ENCODE assay signal across 15 cellular contexts in genomic region chr16:2856061-2856670, GRCh38. TPM values are rescaled to one million over a fixed set of nuclear protein-coding genes. Genes with fewer than 3 reads are reported as not detected.
DNase-seq lines count a peak whose midpoint lies in the region; ATAC-seq, FAIRE-seq and TF ChIP-seq lines count a peak whose summit lies in the region.
"Had no signal": no experiment of that assay in that cellular context is flagged by ENCODE, and none has a peak within 500 bp of the region (broad histone marks: within the 10 kb centered on the region; RNA-seq: fewer than 3 reads in every experiment).

No MANE protein-coding gene starts in this region.

- H3K27ac Mint-ChIP-seq in GM23338, result no peak overlapping the region
- H3K27ac Mint-ChIP-seq in activated CD8-positive, alpha-beta T cell treated with anti-CD3 and anti-CD28 coated beads, Interleukin-2, amount 10 ng/mL, durations not matched to agents 7 days and 5 days, result peak overlapping the region; percentile 37
- H3K27ac Mint-ChIP-seq: brain; stimulated activated effector memory CD8-positive, alpha-beta T cell treated with anti-CD3 and anti-CD28 coated beads, Interleukin-12 subunit alpha, Interleukin-12 subunit beta, amount 100 ng/mL, for 72 hours had no signal

- H3K4me3 Mint-ChIP-seq in GM23338, result no peak overlapping the region
- H3K4me3 Mint-ChIP-seq in activated CD8-positive, alpha-beta T cell treated with anti-CD3 and anti-CD28 coated beads, Interleukin-2, amount 10 ng/mL, durations not matched to agents 7 days and 5 days, result no peak overlapping the region
- H3K4me3 Mint-ChIP-seq: brain; stimulated activated effector memory CD8-positive, alpha-beta T cell treated with anti-CD3 and anti-CD28 coated beads, Interleukin-12 subunit alpha, Interleukin-12 subunit beta, amount 100 ng/mL, for 72 hours had no signal

- peaks cover 19% of the 10 kb centered on the region for H3K27me3 Mint-ChIP-seq in GM23338 (ENCODE audit: insufficient read depth, low read depth, poor library complexity)
- peaks cover 3% of the 10 kb centered on the region for H3K27me3 Mint-ChIP-seq in activated CD8-positive, alpha-beta T cell treated with anti-CD3 and anti-CD28 coated beads, Interleukin-2, amount 10 ng/mL, durations not matched to agents 7 days and 5 days (ENCODE audit: low read depth)

- no peak overlapping the region for H3K4me2 ChIP-seq in GM23338

- no peaks in the 10 kb centered on the region for H3K79me2 ChIP-seq in GM23338 (replicated peaks; ENCODE audit: insufficient read depth)

- no peaks in the 10 kb centered on the region for H3F3A ChIP-seq in GM23338 (replicated peaks; ENCODE audit: low read depth)

- CTCF ChIA-PET in activated CD8-positive, alpha-beta T cell treated with anti-CD3 and anti-CD28 coated beads, Interleukin-2, amount 10 ng/mL, durations not matched to agents 7 days and 5 days (lab: Charles Lee), result interaction anchor here (0.7 to 1.4 kb wide), 2 partner anchors 12 to 18 kb away, joined by 3 to 10 read pairs; no protein-coding TSS in a partner anchor

- TF ChIP-seq CTCF in GM23338 (conservative IDR thresholded peaks at IDR 0.05; ENCODE audit: low read depth in 2 of 2) (no peak), pancreas (IDR thresholded peaks at IDR 0.05) (no peak)

- H4K20me1 ChIP-seq in GM23338 (replicated peaks; ENCODE audit: insufficient read depth), result no peaks in the 10 kb centered on the region

- H3K27ac ChIP-seq in GM23338 (ENCODE audit: low read depth) (no peak overlapping the region), pancreas (no peak overlapping the region)
- H3K27ac ChIP-seq: sigmoid colon had no signal

- no peaks in the 10 kb centered on the region for H3K9me2 ChIP-seq in GM23338 (ENCODE audit: insufficient read depth)

- peaks cover 3% of the 10 kb centered on the region for H3K4me1 Mint-ChIP-seq in GM23338
- H3K4me1 Mint-ChIP-seq in activated CD8-positive, alpha-beta T cell treated with anti-CD3 and anti-CD28 coated beads, Interleukin-2, amount 10 ng/mL, durations not matched to agents 7 days and 5 days (ENCODE audit: low read depth), result peaks cover 9% of the 10 kb centered on the region

- 84 to 87% methylated on average over 14 of the region's 14 CpGs for WGBS in pancreas, 2 donors

- POLR2A ChIA-PET in activated CD8-positive, alpha-beta T cell treated with anti-CD3 and anti-CD28 coated beads, Interleukin-2, amount 10 ng/mL, durations not matched to agents 7 days and 5 days (lab: Charles Lee), result no interaction called here

- H2AFZ ChIP-seq in GM23338, result no peak overlapping the region

- H3K36me3 ChIP-seq in GM23338 (ENCODE audit: insufficient read depth) (no peaks in the 10 kb centered on the region), pancreas (no peaks in the 10 kb centered on the region)
- H3K36me3 ChIP-seq: sigmoid colon had no signal

- H3K4me1 ChIP-seq in GM23338 (ENCODE audit: insufficient read depth), result peaks cover 3% of the 10 kb centered on the region; the same call in 1 of the 2 replicates
- H3K4me1 ChIP-seq in pancreas, result peaks cover 0 to 3% (median 0%) of the 10 kb centered on the region in 3 donors

- peaks cover 21% of the 10 kb centered on the region for H3K9me3 Mint-ChIP-seq in GM23338
- H3K9me3 Mint-ChIP-seq in activated CD8-positive, alpha-beta T cell treated with anti-CD3 and anti-CD28 coated beads, Interleukin-2, amount 10 ng/mL, durations not matched to agents 7 days and 5 days (ENCODE audit: insufficient read depth), result peaks cover 9% of the 10 kb centered on the region

- no peaks in the 10 kb centered on the region for H3K9me3 ChIP-seq in pancreas

- H3K27me3 ChIP-seq in GM23338 (ENCODE audit: insufficient read depth) (peaks cover 16% of the 10 kb centered on the region), pancreas (no peaks in the 10 kb centered on the region)

- DNase-seq in activated CD4-positive, CD25-positive, alpha-beta regulatory T cell treated with anti-CD3 and anti-CD28 coated beads, Interleukin-2, amount 50 U/mL, for 72 hours, result peak; percentile 57
- no peak for DNase-seq in activated CD4-positive, CD25-positive, alpha-beta regulatory T cell (lab: John Stamatoyannopoulos, UW)
- DNase-seq in GM23338 (ENCODE audit: low spot score) (peak; percentile 68), pancreas (peak; percentile 36 to 73 (median 69))
- no peak for DNase-seq in activated CD8-positive, alpha-beta T cell treated with anti-CD3 and anti-CD28 coated beads, Interleukin-2, amount 10 ng/mL, durations not matched to agents 7 days and 5 days
- DNase-seq: NCI-H526 treated with DMSO at 0.1 percent for 48 hours, sigmoid colon had no signal

- intact Hi-C loops in pancreas (cut with DNase I), result no loop called here

- peaks cover 11% of the 10 kb centered on the region for H3K36me3 Mint-ChIP-seq in GM23338 (ENCODE audit: low read depth)
- peaks cover 4% of the 10 kb centered on the region for H3K36me3 Mint-ChIP-seq in activated CD8-positive, alpha-beta T cell treated with anti-CD3 and anti-CD28 coated beads, Interleukin-2, amount 10 ng/mL, durations not matched to agents 7 days and 5 days (ENCODE audit: low read depth)
- H3K36me3 Mint-ChIP-seq: brain; stimulated activated effector memory CD8-positive, alpha-beta T cell treated with anti-CD3 and anti-CD28 coated beads, Interleukin-12 subunit alpha, Interleukin-12 subunit beta, amount 100 ng/mL, for 72 hours had no signal

- H3K4me3 ChIP-seq in GM23338 (no peak overlapping the region), pancreas (no peak overlapping the region)
- H3K4me3 ChIP-seq: sigmoid colon had no signal

- ATAC-seq in GM23338, result peak; percentile 11
- ATAC-seq in activated CD8-positive, alpha-beta T cell treated with anti-CD3 and anti-CD28 coated beads, Interleukin-2, amount 10 ng/mL, durations not matched to agents 7 days and 5 days, result no peak
- ATAC-seq in pancreas, result peak in 3 of 4 donors; percentile 7 to 14 (median 9)
- no peak for ATAC-seq in HG03571 (IDR thresholded peaks at IDR 0.05; ENCODE audit: unreplicated experiment)
- ATAC-seq in HG03469 (IDR thresholded peaks at IDR 0.05; ENCODE audit: unreplicated experiment), result no peak
- no peak for ATAC-seq in GM21825 (IDR thresholded peaks at IDR 0.05; ENCODE audit: unreplicated experiment)
- ATAC-seq: activated CD4-positive, CD25-positive, alpha-beta regulatory T cell treated with anti-CD3 and anti-CD28 coated beads, Interleukin-2, amount 50 U/mL, for 24 hours; stimulated activated effector memory CD8-positive, alpha-beta T cell treated with anti-CD3 and anti-CD28 coated beads, Interleukin-12 subunit alpha, Interleukin-12 subunit beta, amount 100 ng/mL, for 72 hours had no signal

- no peak for FAIRE-seq in pancreas (lab: Jason Lieb, UNC)

TF ChIP-seq in GM23338, 12 proteins besides CTCF, POLR2A, EP300 and RAD21:
- no peak for TF ChIP-seq CREB1 (CRISPR knock-in tag; IDR thresholded peaks at IDR 0.05; ENCODE audit: low read depth)
- TF ChIP-seq EZH2phosphoT487 (IDR thresholded peaks at IDR 0.05; ENCODE audit: unreplicated experiment), result no peak

RNA-seq across cellular contexts. Expression of gene PRSS22, which starts 1.8 kb away (rescaled TPM):
- total RNA-seq in GM23338 (2014; rRNA removed; shearing (Covaris generic)), result 2.0 and 4.6 TPM in 2 replicates
- 1.3 and 2.1 TPM in 2 replicates for polyA plus RNA-seq in GM23338 (2016; fragmentation: Nextera tagmentation; extraction: Ambion mirVana)
- not detected for total RNA-seq in activated CD8-positive, alpha-beta T cell treated with anti-CD3 and anti-CD28 coated beads, Interleukin-2, amount 10 ng/mL, durations not matched to agents 7 days and 5 days
- total RNA-seq in pancreas, result 10 to 100 TPM in 3 of 6 donors, 1 to 10 TPM in 3; 8.4 to 28.5 (median 13.1) TPM
- 10 to 100 TPM; 48.7 to 59.5 TPM for polyA plus RNA-seq in pancreas
- total RNA-seq: H4, sigmoid colon had no signal
- polyA plus RNA-seq: BJ had no signal

RNA-seq across cellular contexts. Expression of gene ZG16B, which starts 26.1 kb away (rescaled TPM):
- not detected in 2 replicates for total RNA-seq in GM23338 (2014; rRNA removed; shearing (Covaris generic))
- polyA plus RNA-seq in GM23338 (2016; fragmentation: Nextera tagmentation; extraction: Ambion mirVana) (not detected in 2 replicates), pancreas (1 to 10 TPM in 1 of 2 donors, under 1 TPM in 1; 0.65 to 1.7 TPM)
- total RNA-seq in activated CD8-positive, alpha-beta T cell treated with anti-CD3 and anti-CD28 coated beads, Interleukin-2, amount 10 ng/mL, durations not matched to agents 7 days and 5 days, result 1 to 10 TPM; 2.9 to 3.7 TPM
- 1 to 10 TPM in 1 of 6 donors, under 1 TPM in 5; 0.43 to 1.5 (median 0.80) TPM for total RNA-seq in pancreas
- total RNA-seq: sigmoid colon had no signal

RNA-seq across cellular contexts. Expression of gene FLYWCH2, which starts 26.8 kb away (rescaled TPM):
- total RNA-seq in GM23338 (2014; rRNA removed; shearing (Covaris generic)), result 45.0 and 48.7 TPM in 2 replicates
- polyA plus RNA-seq in GM23338 (2016; fragmentation: Nextera tagmentation; extraction: Ambion mirVana) (30.9 and 38.6 TPM in 2 replicates), pancreas (10 to 100 TPM; 18.2 to 26.1 TPM)
- total RNA-seq in activated CD8-positive, alpha-beta T cell treated with anti-CD3 and anti-CD28 coated beads, Interleukin-2, amount 10 ng/mL, durations not matched to agents 7 days and 5 days, result 10 to 100 TPM; 22.5 to 22.8 TPM
- 10 to 100 TPM in 1 of 6 donors, 1 to 10 TPM in 5; 5.8 to 10.1 (median 7.7) TPM for total RNA-seq in pancreas

RNA-seq across cellular contexts. Expression of gene PRSS21, which starts 39.1 kb away (rescaled TPM):
- 1.1 and 2.4 TPM in 2 replicates for total RNA-seq in GM23338 (2014; rRNA removed; shearing (Covaris generic))
- polyA plus RNA-seq in GM23338 (2016; fragmentation: Nextera tagmentation; extraction: Ambion mirVana) (3.1 and 4.0 TPM in 2 replicates), pancreas (under 1 TPM; 0.59 to 0.99 TPM)
- total RNA-seq in activated CD8-positive, alpha-beta T cell treated with anti-CD3 and anti-CD28 coated beads, Interleukin-2, amount 10 ng/mL, durations not matched to agents 7 days and 5 days, result 1 to 10 TPM; 5.2 to 6.0 TPM
- total RNA-seq in pancreas, result 1 to 10 TPM in 4 of 6 donors, under 1 TPM in 1, not detected in 1; 0.60 to 3.2 (median 1.4) TPM
- total RNA-seq: H4, sigmoid colon had no signal

RNA-seq across cellular contexts. Expression of gene FLYWCH1, which starts 55.6 kb away (rescaled TPM):
- 22.9 and 29.3 TPM in 2 replicates for total RNA-seq in GM23338 (2014; rRNA removed; shearing (Covaris generic))
- polyA plus RNA-seq in GM23338 (2016; fragmentation: Nextera tagmentation; extraction: Ambion mirVana), result 6.0 and 7.5 TPM in 2 replicates
- total RNA-seq in activated CD8-positive, alpha-beta T cell treated with anti-CD3 and anti-CD28 coated beads, Interleukin-2, amount 10 ng/mL, durations not matched to agents 7 days and 5 days, result 10 to 100 TPM; 44.6 to 48.9 TPM
- total RNA-seq in pancreas, result 10 to 100 TPM; 11.5 to 18.6 (median 14.9) TPM
- polyA plus RNA-seq in pancreas, result 10 to 100 TPM; 31.5 to 40.4 TPM

Comparison
In these comparisons a context has a peak if more than half of its experiments do, and no peak if none do; other contexts are left out.
1. DNase-seq: peak in activated CD4-positive, CD25-positive, alpha-beta regulatory T cell treated with anti-CD3 and anti-CD28 coated beads, Interleukin-2, amount 50 U/mL, for 72 hours (single experiment), GM23338 (single experiment) and pancreas (6 of 6); none in activated CD4-positive, CD25-positive, alpha-beta regulatory T cell (0 of 4) and activated CD8-positive, alpha-beta T cell treated with anti-CD3 and anti-CD28 coated beads, Interleukin-2, amount 10 ng/mL, durations not matched to agents 7 days and 5 days (single experiment).
2. ATAC-seq: peak in GM23338 (single experiment) and pancreas (3 of 4); none in activated CD8-positive, alpha-beta T cell treated with anti-CD3 and anti-CD28 coated beads, Interleukin-2, amount 10 ng/mL, durations not matched to agents 7 days and 5 days (single experiment), HG03571 (single experiment), HG03469 (single experiment) and GM21825 (single experiment).